2 cellular contexts compared by ENCODE assay signal in the genomic region with DNA sequence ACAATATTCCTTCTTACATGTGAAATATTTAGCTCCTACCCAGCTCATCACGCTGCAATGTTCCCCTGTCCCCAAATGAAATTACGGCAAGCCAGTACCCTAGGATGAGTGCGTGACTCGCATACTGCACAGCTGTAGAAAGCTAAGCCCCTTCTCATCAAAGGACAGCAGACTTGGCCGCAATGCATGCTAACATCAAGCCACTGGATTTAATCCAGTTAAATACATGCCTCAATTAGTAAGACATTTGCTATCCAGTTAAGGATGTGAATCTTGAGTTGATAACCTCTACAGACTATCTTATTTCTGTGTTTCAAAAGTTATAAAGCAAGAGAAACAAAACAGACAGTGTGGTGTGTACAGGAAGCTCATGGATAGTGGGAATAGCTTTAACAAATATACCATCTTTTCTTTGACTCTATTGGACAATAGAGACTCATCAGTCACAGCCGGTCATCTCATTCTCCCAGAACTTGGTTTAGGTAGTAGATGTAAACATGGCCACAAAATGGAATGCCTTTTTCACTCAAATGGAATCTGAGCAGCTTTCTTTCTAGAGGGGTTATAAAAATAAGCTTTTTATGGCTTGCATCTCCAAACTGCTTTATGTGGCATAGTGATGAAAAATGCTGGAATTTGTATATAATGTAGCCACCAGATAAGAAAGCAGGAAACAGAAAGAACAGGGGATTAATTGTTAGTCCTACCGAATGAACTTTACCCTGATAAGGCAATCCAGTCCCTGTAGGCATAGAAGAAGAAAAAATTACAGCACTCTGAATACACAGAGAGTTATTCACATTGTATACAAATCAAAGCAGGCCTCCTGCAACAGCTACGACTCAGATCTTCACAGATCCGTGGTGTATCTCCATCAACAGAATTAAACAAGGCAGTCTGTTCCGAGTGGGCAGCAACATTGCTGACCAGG.
A peak's percentile ranks its signal among the peaks of the same experiment; 100 is the strongest.
TF ChIP-seq lines count a peak whose summit lies in the region.

No MANE protein-coding gene starts in this region.

TF ChIP-seq in A549, 52 proteins besides CTCF, POLR2A, EP300 and RAD21:
- TF ChIP-seq MAZ (IDR thresholded peaks at IDR 0.05; ENCODE audit: borderline replicate concordance, low read depth, low read length), result no peak
- no peak for TF ChIP-seq EHMT2 (IDR thresholded peaks at IDR 0.05; ENCODE audit: low read depth)
- no peak for TF ChIP-seq GATA3 (IDR thresholded peaks at IDR 0.05; ENCODE audit: borderline replicate concordance)
- no peak for TF ChIP-seq FOXS1 (CRISPR knock-in tag; IDR thresholded peaks at IDR 0.05)
- TF ChIP-seq, protein P1, sequence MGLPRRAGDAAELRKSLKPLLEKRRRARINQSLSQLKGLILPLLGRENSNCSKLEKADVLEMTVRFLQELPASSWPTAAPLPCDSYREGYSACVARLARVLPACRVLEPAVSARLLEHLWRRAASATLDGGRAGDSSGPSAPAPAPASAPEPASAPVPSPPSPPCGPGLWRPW (IDR thresholded peaks at IDR 0.05), result no peak
- TF ChIP-seq ZC3H11A (IDR thresholded peaks at IDR 0.05), result no peak
- TF ChIP-seq, protein P2, sequence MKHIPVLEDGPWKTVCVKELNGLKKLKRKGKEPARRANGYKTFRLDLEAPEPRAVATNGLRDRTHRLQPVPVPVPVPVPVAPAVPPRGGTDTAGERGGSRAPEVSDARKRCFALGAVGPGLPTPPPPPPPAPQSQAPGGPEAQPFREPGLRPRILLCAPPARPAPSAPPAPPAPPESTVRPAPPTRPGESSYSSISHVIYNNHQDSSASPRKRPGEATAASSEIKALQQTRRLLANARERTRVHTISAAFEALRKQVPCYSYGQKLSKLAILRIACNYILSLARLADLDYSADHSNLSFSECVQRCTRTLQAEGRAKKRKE (CRISPR knock-in tag; IDR thresholded peaks at IDR 0.05; ENCODE audit: low read depth), result no peak
- TF ChIP-seq, protein P3, sequence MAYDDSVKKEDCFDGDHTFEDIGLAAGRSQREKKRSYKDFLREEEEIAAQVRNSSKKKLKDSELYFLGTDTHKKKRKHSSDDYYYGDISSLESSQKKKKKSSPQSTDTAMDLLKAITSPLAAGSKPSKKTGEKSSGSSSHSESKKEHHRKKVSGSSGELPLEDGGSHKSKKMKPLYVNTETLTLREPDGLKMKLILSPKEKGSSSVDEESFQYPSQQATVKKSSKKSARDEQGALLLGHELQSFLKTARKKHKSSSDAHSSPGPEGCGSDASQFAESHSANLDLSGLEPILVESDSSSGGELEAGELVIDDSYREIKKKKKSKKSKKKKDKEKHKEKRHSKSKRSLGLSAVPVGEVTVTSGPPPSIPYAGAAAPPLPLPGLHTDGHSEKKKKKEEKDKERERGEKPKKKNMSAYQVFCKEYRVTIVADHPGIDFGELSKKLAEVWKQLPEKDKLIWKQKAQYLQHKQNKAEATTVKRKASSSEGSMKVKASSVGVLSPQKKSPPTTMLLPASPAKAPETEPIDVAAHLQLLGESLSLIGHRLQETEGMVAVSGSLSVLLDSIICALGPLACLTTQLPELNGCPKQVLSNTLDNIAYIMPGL (CRISPR knock-in tag; IDR thresholded peaks at IDR 0.05; ENCODE audit: borderline replicate concordance), result no peak
- no peak for TF ChIP-seq NR3C1 (IDR thresholded peaks at IDR 0.05)
- no peak for TF ChIP-seq SREBF2 (IDR thresholded peaks at IDR 0.05)
- TF ChIP-seq HOXB13 (CRISPR knock-in tag; IDR thresholded peaks at IDR 0.05; ENCODE audit: low read depth), result no peak
- TF ChIP-seq TP53 (CRISPR knock-in tag; IDR thresholded peaks at IDR 0.05), result no peak
- TF ChIP-seq SMC3 (IDR thresholded peaks at IDR 0.05), result no peak
- TF ChIP-seq, protein P4, sequence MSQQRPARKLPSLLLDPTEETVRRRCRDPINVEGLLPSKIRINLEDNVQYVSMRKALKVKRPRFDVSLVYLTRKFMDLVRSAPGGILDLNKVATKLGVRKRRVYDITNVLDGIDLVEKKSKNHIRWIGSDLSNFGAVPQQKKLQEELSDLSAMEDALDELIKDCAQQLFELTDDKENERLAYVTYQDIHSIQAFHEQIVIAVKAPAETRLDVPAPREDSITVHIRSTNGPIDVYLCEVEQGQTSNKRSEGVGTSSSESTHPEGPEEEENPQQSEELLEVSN (IDR thresholded peaks at IDR 0.05; ENCODE audit: borderline replicate concordance, low read depth), result no peak
- no peak for TF ChIP-seq ZSCAN20 (CRISPR knock-in tag; IDR thresholded peaks at IDR 0.05)
- TF ChIP-seq CHD4 (IDR thresholded peaks at IDR 0.05; ENCODE audit: borderline replicate concordance), result no peak

TF ChIP-seq in IMR-90, 13 proteins besides CTCF, POLR2A, EP300 and RAD21:
- TF ChIP-seq MXI1 (IDR thresholded peaks at IDR 0.05; ENCODE audit: borderline replicate concordance, low read depth, low read length) (no peak), NFE2L2 (IDR thresholded peaks at IDR 0.05; ENCODE audit: low read depth, low read length) (no peak), SMC3 (IDR thresholded peaks at IDR 0.05; ENCODE audit: low read depth, low read length) (no peak), MAFK (IDR thresholded peaks at IDR 0.05; ENCODE audit: low read depth, low read length) (no peak; the same call in 1 of the 2 replicates), CEBPB (IDR thresholded peaks at IDR 0.05; ENCODE audit: low read depth, low read length) (peak; percentile 52), MAZ (IDR thresholded peaks at IDR 0.05; ENCODE audit: borderline replicate concordance, low read depth, low read length) (no peak)
- TF ChIP-seq, protein P5, sequence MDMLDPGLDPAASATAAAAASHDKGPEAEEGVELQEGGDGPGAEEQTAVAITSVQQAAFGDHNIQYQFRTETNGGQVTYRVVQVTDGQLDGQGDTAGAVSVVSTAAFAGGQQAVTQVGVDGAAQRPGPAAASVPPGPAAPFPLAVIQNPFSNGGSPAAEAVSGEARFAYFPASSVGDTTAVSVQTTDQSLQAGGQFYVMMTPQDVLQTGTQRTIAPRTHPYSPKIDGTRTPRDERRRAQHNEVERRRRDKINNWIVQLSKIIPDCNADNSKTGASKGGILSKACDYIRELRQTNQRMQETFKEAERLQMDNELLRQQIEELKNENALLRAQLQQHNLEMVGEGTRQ (IDR thresholded peaks at IDR 0.05; ENCODE audit: low read depth, low read length), result no peak
